Comparison of ENCODE assay signal across 1 cellular context in genomic region chr5:147479431-147479830, GRCh38.
TF ChIP-seq lines count a peak whose summit lies in the region.

No MANE protein-coding gene starts in this region.

TF ChIP-seq in A549, 52 proteins besides CTCF, POLR2A, EP300 and RAD21 (continued from another document):
- TF ChIP-seq BCL3 (IDR thresholded peaks at IDR 0.05) (no peak), SREBF2 (IDR thresholded peaks at IDR 0.05) (no peak), NPAS2 (CRISPR knock-in tag; IDR thresholded peaks at IDR 0.05; ENCODE audit: borderline replicate concordance) (no peak), RNF2 (IDR thresholded peaks at IDR 0.05; ENCODE audit: borderline replicate concordance, low read depth) (no peak), HOXA7 (CRISPR knock-in tag; IDR thresholded peaks at IDR 0.05) (no peak)
